ENCODE assay signal across 16 cellular contexts in the genomic region with DNA sequence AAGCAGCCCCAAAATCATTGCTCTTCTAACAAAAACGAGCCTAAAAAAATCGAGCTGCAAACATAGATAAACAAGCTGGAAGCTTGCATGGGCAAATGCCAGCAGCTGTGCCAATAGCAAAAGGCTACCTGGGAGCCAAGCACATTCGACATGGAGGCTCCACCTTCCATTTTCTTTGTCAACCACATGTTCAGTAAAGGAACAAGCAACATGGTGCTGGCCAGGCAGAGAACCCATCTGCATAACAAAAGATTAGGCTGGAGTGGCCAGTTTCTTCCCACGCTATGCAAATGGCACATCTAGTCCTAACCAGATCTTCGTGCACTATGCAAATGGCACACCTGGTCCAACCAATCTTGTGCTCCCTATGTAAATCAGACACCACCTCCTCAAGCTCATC.
DNase-seq lines count a peak whose midpoint lies in the region; FAIRE-seq and TF ChIP-seq lines count a peak whose summit lies in the region.
"Had no signal": no experiment of that assay in that cellular context is flagged by ENCODE, and none has a peak within 500 bp of the region (broad histone marks: within the 10 kb centered on the region; RNA-seq: fewer than 3 reads in every experiment).

No MANE protein-coding gene starts in this region.

- H3K27me3 ChIP-seq in H1 (replicated peaks in 1 of 4; ENCODE audit: control insufficient read depth in 3 of 4, extremely low read depth in 1 of 4, insufficient read depth in 3 of 4, low read length in 3 of 4), result no peaks in the 10 kb centered on the region

- peak; percentile 93 for FAIRE-seq in H1 (lab: Jason Lieb, UNC)
- FAIRE-seq: RCC 7860 had no signal

- H3K4me1 ChIP-seq in H1 (replicated peaks in 1 of 4; ENCODE audit: control insufficient read depth in 3 of 4, insufficient read depth in 4 of 4, low read length in 3 of 4), result peaks cover 0 to 5% (median 0%) of the 10 kb centered on the region in 4 experiments; a peak in 1 of 7 replicates

- H4K91ac ChIP-seq in H1 (replicated peaks; ENCODE audit: insufficient read length, low read length), result no peak overlapping the region

- no peak for TF ChIP-seq CTCF in LNCaP clone FGC (IDR thresholded peaks at IDR 0.05; ENCODE audit: control insufficient read depth, extremely low read depth, insufficient read depth)
- no peak for TF ChIP-seq CTCF in H1 (IDR thresholded peaks at IDR 0.05; ENCODE audit: control extremely low read depth in 1 of 3, insufficient read depth in 1 of 3, low read depth in 1 of 3, low read length in 3 of 3)

- no peak overlapping the region for H3K18ac ChIP-seq in H1 (ENCODE audit: extremely low read depth, low read length)

- no peak overlapping the region for H3K56ac ChIP-seq in H1 (replicated peaks; ENCODE audit: insufficient read length, low read depth, low read length)

- peaks cover 2% of the 10 kb centered on the region; the same call in 1 of the 2 replicates for H3K23me2 ChIP-seq in H1 (ENCODE audit: low read depth, low read length)

- H4K8ac ChIP-seq in H1 (ENCODE audit: extremely low read depth, insufficient read depth, low read length), result no peak overlapping the region

- DNase-seq in NCI-H748 (lab: John Stamatoyannopoulos, UW; ENCODE audit: unreplicated experiment) (peak; percentile 63), NCI-H748 treated with DMSO at 0.1 percent for 48 hours (lab: John Stamatoyannopoulos, UW) (no peak), LNCaP clone FGC (ENCODE audit: low read depth) (peak; percentile 10), H1 (ENCODE audit: low read depth in 1 of 2, low spot score in 2 of 2) (peak in 1 of 2 experiments; percentile 45), occipital lobe (lab: John Stamatoyannopoulos, UW) (peak; percentile 22), NOMO-1 treated with dmso at 0.1 percent for 144 hours (lab: John Stamatoyannopoulos, UW; ENCODE audit: unreplicated experiment) (no peak), NCI-H146 (lab: John Stamatoyannopoulos, UW) (no peak)
- no peak for DNase-seq in activated effector memory CD4-positive, alpha-beta T cell treated with Interleukin-2 at 50 U/mL for 16 hours
- DNase-seq: GM23248, KBM-7, NCI-H1417 treated with DMSO at 0.1 percent for 48 hours, NCI-H2081 treated with DMSO at 0.1 percent for 48 hours, NCI-H345, NCI-H82, SHP77 treated with DMSO at 0.1 percent for 48 hours had no signal

- CTCF ChIA-PET in H1 (lab: Charles Lee; ENCODE audit: partially characterized antibody), result interaction anchor here (0.8 kb wide), 2 partner anchors 13 to 184 kb away, joined by 3 read pairs; no protein-coding TSS in a partner anchor

- TF ChIP-seq POLR2A in H1 (IDR thresholded peaks at IDR 0.05; ENCODE audit: control extremely low read depth in 1 of 2, low read depth in 2 of 2, low read length in 2 of 2), result no peak

- no peak overlapping the region for H2BK15ac ChIP-seq in H1 (ENCODE audit: low read length)

- no peak overlapping the region for H3K9ac ChIP-seq in H1 (replicated peaks in 1 of 4; ENCODE audit: extremely low read depth in 1 of 4, low read depth in 3 of 4, low read length in 3 of 4)
- H3K9ac ChIP-seq: GM23248 had no signal

- H2AFZ ChIP-seq in H1 (ENCODE audit: low read length), result no peak overlapping the region
- H2AFZ ChIP-seq: GM23248 had no signal

- H3K4ac ChIP-seq in H1 (replicated peaks; ENCODE audit: insufficient read length, low read depth, low read length), result no peak overlapping the region

- no peak for TF ChIP-seq EP300 in H1 (IDR thresholded peaks at IDR 0.05; ENCODE audit: borderline replicate concordance in 1 of 2, low read depth in 2 of 2, low read length in 2 of 2)

- no peak overlapping the region for H2BK20ac ChIP-seq in H1 (ENCODE audit: low read length)

- TF ChIP-seq RAD21 in H1 (IDR thresholded peaks at IDR 0.05 in 1 of 2, conservative IDR thresholded peaks at IDR 0.05 in 1 of 2; ENCODE audit: low read depth in 2 of 2, low read length in 2 of 2), result no peak

- H3K4me2 ChIP-seq in H1 (ENCODE audit: insufficient read depth in 1 of 2, low read depth in 2 of 2, low read length in 2 of 2), result no peak overlapping the region

- no peaks in the 10 kb centered on the region for H3K9me3 ChIP-seq in H1 (ENCODE audit: insufficient read depth in 2 of 2, low read depth in 1 of 2, low read length in 1 of 2)

- no peaks in the 10 kb centered on the region for H3K36me3 ChIP-seq in H1 (ENCODE audit: control insufficient read depth in 2 of 4, insufficient read depth in 4 of 4, low read length in 3 of 4)

- H4K5ac ChIP-seq in H1 (ENCODE audit: insufficient read length, low read depth, low read length), result no peak overlapping the region

- no peaks in the 10 kb centered on the region for H4K20me1 ChIP-seq in H1 (replicated peaks in 1 of 2; ENCODE audit: control insufficient read depth in 1 of 2, insufficient read depth in 2 of 2, low read length in 2 of 2)

- H3K14ac ChIP-seq in H1 (ENCODE audit: insufficient read length), result no peak overlapping the region

- H3K4me3 ChIP-seq in LNCaP clone FGC (ENCODE audit: low read depth, low read length) (no peak overlapping the region), H1 (ENCODE audit: extremely low read depth in 1 of 4, insufficient read depth in 2 of 4, low read depth in 3 of 4, low read length in 4 of 4) (no peak overlapping the region)
- H3K4me3 ChIP-seq: GM23248 had no signal

- no peak overlapping the region for H2BK5ac ChIP-seq in H1 (ENCODE audit: low read depth, low read length)

- H2AK5ac ChIP-seq in H1 (ENCODE audit: low read depth, low read length), result no peak overlapping the region; the same call in 1 of the 2 replicates

- H3K79me2 ChIP-seq in H1 (ENCODE audit: control insufficient read depth in 1 of 2, insufficient read depth in 2 of 2, low read length in 2 of 2), result no peaks in the 10 kb centered on the region

- H2BK12ac ChIP-seq in H1 (ENCODE audit: low read depth, low read length), result no peak overlapping the region

- POLR2A ChIA-PET in H1 (lab: Charles Lee; ENCODE audit: partially characterized antibody), result no interaction called here

- H3K79me1 ChIP-seq in H1 (ENCODE audit: low read depth, low read length), result no peaks in the 10 kb centered on the region

- WGBS in H1 (ENCODE audit: extremely low coverage in 1 of 2, insufficient coverage in 1 of 2, insufficient read length in 1 of 2, insufficient replicate concordance in 2 of 2, low coverage in 1 of 2, low lambda C conversion rate in 2 of 2, missing lambda C conversion rate in 1 of 2), 2 experiments, result 91% methylated on average over 5 of the region's 5 CpGs; no CpG with 5 or more reads in 1 of the 2 experiments

- H3K27ac ChIP-seq in H1 (ENCODE audit: low read depth, low read length), result no peak overlapping the region
- H3K27ac ChIP-seq: GM23248 had no signal

- H2BK120ac ChIP-seq in H1 (replicated peaks; ENCODE audit: low read depth, low read length), result no peak overlapping the region

- H3K23ac ChIP-seq in H1 (ENCODE audit: insufficient read length), result no peak overlapping the region

TF ChIP-seq in H1, 55 proteins besides CTCF, POLR2A, EP300 and RAD21 (continues in another document):
- TF ChIP-seq RBBP5 (IDR thresholded peaks at IDR 0.05; ENCODE audit: borderline replicate concordance, low read depth, low read length) (no peak), CREB1 (IDR thresholded peaks at IDR 0.05) (no peak), HDAC6 (IDR thresholded peaks at IDR 0.05; ENCODE audit: low read depth, low read length) (no peak), TEAD4 (IDR thresholded peaks at IDR 0.05; ENCODE audit: low read depth, low read length) (no peak)
- TF ChIP-seq, protein P1, sequence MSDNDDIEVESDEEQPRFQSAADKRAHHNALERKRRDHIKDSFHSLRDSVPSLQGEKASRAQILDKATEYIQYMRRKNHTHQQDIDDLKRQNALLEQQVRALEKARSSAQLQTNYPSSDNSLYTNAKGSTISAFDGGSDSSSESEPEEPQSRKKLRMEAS (IDR thresholded peaks at IDR 0.05), result peak; percentile 75

Comparison
In these comparisons a context has a peak if more than half of its experiments do, and no peak if none do; other contexts are left out.
1. DNase-seq: peak in NCI-H748 (single experiment), LNCaP clone FGC (single experiment) and occipital lobe (single experiment); none in NCI-H748 treated with DMSO at 0.1 percent for 48 hours (single experiment), activated effector memory CD4-positive, alpha-beta T cell treated with Interleukin-2 at 50 U/mL for 16 hours (single experiment), NOMO-1 treated with dmso at 0.1 percent for 144 hours (single experiment) and NCI-H146 (single experiment).